ENCODE assay signal across 2 cellular contexts in the genomic region with DNA sequence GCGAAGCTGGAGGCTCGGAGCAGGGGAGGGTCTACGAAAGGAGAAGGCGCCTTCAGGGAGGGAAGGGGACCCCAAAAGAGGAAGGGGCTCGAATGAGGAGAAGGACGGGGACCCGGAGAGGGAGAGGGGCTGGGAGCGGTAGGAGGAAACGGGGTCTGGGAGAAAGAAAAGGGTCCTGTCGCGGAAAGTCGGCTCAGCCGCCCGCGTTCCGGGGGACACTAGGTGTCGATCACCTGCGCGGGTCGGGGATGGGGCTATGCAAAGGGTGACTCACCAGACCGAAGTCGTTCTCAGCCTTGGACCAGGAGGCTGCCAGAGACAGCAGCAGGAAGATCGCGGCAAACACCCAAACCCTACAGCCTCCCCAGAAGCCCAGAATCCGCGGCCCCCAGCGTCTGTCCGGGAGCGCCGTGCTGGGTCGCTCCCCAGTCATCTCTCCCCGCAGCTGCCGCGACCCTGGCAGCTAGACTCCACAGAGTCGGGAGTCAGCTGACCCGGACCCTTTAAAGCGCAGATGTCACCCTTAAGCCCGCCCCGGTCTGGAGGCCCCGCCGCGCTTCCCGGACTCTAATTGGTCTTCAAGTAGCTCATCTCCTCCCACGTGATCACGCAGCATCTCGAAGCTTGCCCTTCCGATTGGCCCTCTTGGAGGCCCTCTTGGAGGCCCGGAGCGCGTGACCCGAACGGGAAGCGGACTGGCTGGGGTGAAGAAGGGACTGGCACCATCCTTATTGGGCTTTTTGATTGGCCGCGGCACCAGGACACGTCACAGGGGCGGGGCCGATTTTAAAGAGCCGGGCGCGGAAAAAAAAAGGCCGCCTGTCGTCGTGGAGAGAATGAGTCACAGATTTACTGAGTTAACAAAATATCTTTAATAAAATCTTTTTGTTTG.
TF ChIP-seq lines count a peak whose summit lies in the region.

Gene NEU1, minus strand, starts transcription at position 478 of the 892 bp plus-strand sequence. Its CDS starts 45 bp downstream, at position 433.

TF ChIP-seq in HCT116, 20 proteins besides CTCF, POLR2A, EP300 and RAD21 (continued from another document):
- TF ChIP-seq REST (IDR thresholded peaks at IDR 0.05; ENCODE audit: low read depth), result no peak
- no peak for TF ChIP-seq EZH2 (IDR thresholded peaks at IDR 0.05)
- TF ChIP-seq ATF3 (IDR thresholded peaks at IDR 0.05), result no peak
- no peak for TF ChIP-seq SRF (IDR thresholded peaks at IDR 0.05; ENCODE audit: low read depth)
- peak; percentile 92 for TF ChIP-seq POLR2AphosphoS5 (IDR thresholded peaks at IDR 0.05; ENCODE audit: low read depth, low read length)
- peak; percentile 22; the same call in 1 of the 2 replicates for TF ChIP-seq JUND (IDR thresholded peaks at IDR 0.05)
- no peak for TF ChIP-seq ZNF274 (IDR thresholded peaks at IDR 0.05; ENCODE audit: low read depth, low read length)
- no peak; the same call in 1 of the 2 replicates for TF ChIP-seq ELF1 (IDR thresholded peaks at IDR 0.05; ENCODE audit: borderline replicate concordance, low read depth)
- TF ChIP-seq EGR1 (IDR thresholded peaks at IDR 0.05; ENCODE audit: low read depth), result no peak
- TF ChIP-seq FOSL1 (IDR thresholded peaks at IDR 0.05; ENCODE audit: low read depth), result no peak; the same call in 1 of the 2 replicates
- no peak for TF ChIP-seq CBX3 (IDR thresholded peaks at IDR 0.05; ENCODE audit: low read depth)
- TF ChIP-seq ZFX (IDR thresholded peaks at IDR 0.05), result no peak
- peak; percentile 97 for TF ChIP-seq SP1 (IDR thresholded peaks at IDR 0.05; ENCODE audit: low read depth)
- no peak for TF ChIP-seq YY1 (IDR thresholded peaks at IDR 0.05; ENCODE audit: extremely low read depth, insufficient replicate concordance, low read depth, low read length)
- TF ChIP-seq TCF7L2 (IDR thresholded peaks at IDR 0.05; ENCODE audit: borderline replicate concordance, extremely low read depth, insufficient read depth, insufficient read length), result no peak
- TF ChIP-seq ZBTB33 (IDR thresholded peaks at IDR 0.05; ENCODE audit: extremely low read depth, insufficient replicate concordance, low read length), result no peak
- TF ChIP-seq SIN3A (IDR thresholded peaks at IDR 0.05; ENCODE audit: low read depth), result peak; percentile 83
- TF ChIP-seq CEBPB (IDR thresholded peaks at IDR 0.05; ENCODE audit: low read depth), result no peak
- no peak for TF ChIP-seq EZH2phosphoT487 (IDR thresholded peaks at IDR 0.05; ENCODE audit: borderline replicate concordance)

TF ChIP-seq in neural cell, 6 proteins besides CTCF, POLR2A, EP300 and RAD21 (continued from another document):
- TF ChIP-seq REST (IDR thresholded peaks at IDR 0.05; ENCODE audit: borderline replicate concordance) (peak; percentile 97), EZH2 (IDR thresholded peaks at IDR 0.05; ENCODE audit: borderline replicate concordance, insufficient read depth, low read length, poor library complexity, severe bottlenecking) (no peak), TAF1 (IDR thresholded peaks at IDR 0.05; ENCODE audit: low read depth) (peak; percentile 98), SMC3 (conservative IDR thresholded peaks at IDR 0.05; ENCODE audit: poor library complexity) (peak; percentile 58)
TF ChIP-seq in neural cell: peak in this region for 5.
